ENCODE assay signal across 15 cellular contexts in the genomic region with DNA sequence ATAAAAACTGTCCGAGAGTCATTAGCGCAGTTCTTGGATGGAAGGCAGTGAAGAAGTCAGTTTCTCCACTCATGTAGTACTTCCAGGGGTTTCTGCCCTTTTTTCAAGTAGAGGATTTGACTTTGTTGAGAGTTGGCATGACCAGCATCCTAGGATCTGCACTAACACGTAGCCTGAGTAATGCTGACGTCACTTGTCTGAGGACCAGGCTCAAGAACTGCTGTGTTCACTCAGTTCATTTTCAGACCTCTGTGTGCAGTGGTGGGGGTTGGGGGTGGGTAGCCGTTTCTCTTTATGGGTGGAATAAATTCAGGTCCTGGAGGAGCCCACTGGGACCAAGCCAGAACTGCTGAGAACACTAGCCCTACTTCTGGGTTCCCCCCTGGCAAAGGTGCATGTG. TPM values are rescaled to one million over a fixed set of nuclear protein-coding genes. Genes with fewer than 3 reads are reported as not detected.
A peak's percentile ranks its signal among the peaks of the same experiment; 100 is the strongest.
DNase-seq lines count a peak whose midpoint lies in the region; ATAC-seq and TF ChIP-seq lines count a peak whose summit lies in the region.
"Had no signal": no experiment of that assay in that cellular context is flagged by ENCODE, and none has a peak within 500 bp of the region (broad histone marks: within the 10 kb centered on the region; RNA-seq: fewer than 3 reads in every experiment).

No MANE protein-coding gene starts in this region.

- H3K4me3 Mint-ChIP-seq in activated T-helper 17 cell treated with anti-CD3 and anti-CD28 coated beads, Interleukin-2, amount 50 U/mL, for 72 hours, result no peak overlapping the region
- H3K4me3 Mint-ChIP-seq: stimulated activated effector memory CD8-positive, alpha-beta T cell treated with anti-CD3 and anti-CD28 coated beads, Interleukin-12 subunit alpha, Interleukin-12 subunit beta, amount 100 ng/mL, for 72 hours had no signal

- no peaks in the 10 kb centered on the region for H3K27me3 ChIP-seq in fibroblast of lung (ENCODE audit: control insufficient read depth, insufficient read depth, low read length)

- no peak overlapping the region for H3K4me2 ChIP-seq in fibroblast of lung (ENCODE audit: extremely low read depth, insufficient read depth, low read length)

- peaks cover 49% of the 10 kb centered on the region for H3K4me1 Mint-ChIP-seq in activated T-helper 17 cell treated with anti-CD3 and anti-CD28 coated beads, Interleukin-2, amount 50 U/mL, for 72 hours

- no peaks in the 10 kb centered on the region for H3K36me3 ChIP-seq in fibroblast of lung (ENCODE audit: control insufficient read depth, insufficient read depth, low read length)

- H2AFZ ChIP-seq in fibroblast of lung (ENCODE audit: low read length), result no peak overlapping the region

- H3K36me3 Mint-ChIP-seq in activated T-helper 17 cell treated with anti-CD3 and anti-CD28 coated beads, Interleukin-2, amount 50 U/mL, for 72 hours (ENCODE audit: low read depth), result peaks cover 97% of the 10 kb centered on the region

- H3K9me3 Mint-ChIP-seq in activated T-helper 17 cell treated with anti-CD3 and anti-CD28 coated beads, Interleukin-2, amount 50 U/mL, for 72 hours, result no peaks in the 10 kb centered on the region
- H3K9me3 Mint-ChIP-seq: stimulated activated effector memory CD8-positive, alpha-beta T cell treated with anti-CD3 and anti-CD28 coated beads, Interleukin-12 subunit alpha, Interleukin-12 subunit beta, amount 100 ng/mL, for 72 hours had no signal

- peaks cover 16% of the 10 kb centered on the region for H3K79me2 ChIP-seq in fibroblast of lung (ENCODE audit: control insufficient read depth, insufficient read depth, low read length)

- peaks cover 21% of the 10 kb centered on the region for H3K4me1 ChIP-seq in fibroblast of lung (ENCODE audit: control insufficient read depth, extremely low read depth, insufficient read depth, low read length)

- H3K27ac Mint-ChIP-seq in activated T-helper 17 cell treated with anti-CD3 and anti-CD28 coated beads, Interleukin-2, amount 50 U/mL, for 72 hours, result peak overlapping the region; percentile 36
- H3K27ac Mint-ChIP-seq: progenitor cell of endocrine pancreas had no signal

- no peaks in the 10 kb centered on the region for H3K27me3 Mint-ChIP-seq in activated T-helper 17 cell treated with anti-CD3 and anti-CD28 coated beads, Interleukin-2, amount 50 U/mL, for 72 hours
- H3K27me3 Mint-ChIP-seq: progenitor cell of endocrine pancreas had no signal

- no peak for ATAC-seq in activated T-helper 17 cell treated with anti-CD3 and anti-CD28 coated beads, Interleukin-2, amount 50 U/mL, for 72 hours (replicated peaks)
- ATAC-seq: stimulated activated effector memory CD8-positive, alpha-beta T cell treated with anti-CD3 and anti-CD28 coated beads, Interleukin-12 subunit alpha, Interleukin-12 subunit beta, amount 100 ng/mL, for 72 hours had no signal

- no peak overlapping the region for H3K4me3 ChIP-seq in fibroblast of lung (replicated peaks in 1 of 4; ENCODE audit: control extremely low read depth in 1 of 4, insufficient read depth in 1 of 4, low read depth in 3 of 4, low read length in 4 of 4)
- no peak overlapping the region for H3K4me3 ChIP-seq in retinal pigment epithelial cell (ENCODE audit: low read length)

- H3K9me3 ChIP-seq in fibroblast of lung (ENCODE audit: control insufficient read depth, insufficient read depth, low read depth, low read length), result no peaks in the 10 kb centered on the region

- DNase-seq in EL (peak; percentile 41), fibroblast of lung (ENCODE audit: low read depth in 2 of 2) (peak; percentile 32 to 81), retinal pigment epithelial cell (ENCODE audit: low read depth) (peak; percentile 69), T-helper 2 cell (no peak), NCI-H226 (no peak)
- DNase-seq in activated effector memory CD4-positive, alpha-beta T cell treated with Interleukin-2 at 50 U/mL for 16 hours, result no peak
- DNase-seq: activated CD4-positive, alpha-beta T cell treated with anti-CD3 and anti-CD28 coated beads, Interleukin-2, amount 50 U/mL, for 48 hours; Karpas-422; NCI-H2029; Right ventricle myocardium superior; stimulated activated CD4-positive, alpha-beta T cell treated with anti-CD3 and anti-CD28 coated beads, Interleukin-4, amount 100 ng/mL, for 1 hour; T-helper 9 cell had no signal

- TF ChIP-seq CTCF in fibroblast of lung (conservative IDR thresholded peaks at IDR 0.05 in 1 of 2, IDR thresholded peaks at IDR 0.05 in 1 of 2; ENCODE audit: low read depth in 1 of 2, low read length in 2 of 2), result no peak
- no peak for TF ChIP-seq CTCF in retinal pigment epithelial cell (conservative IDR thresholded peaks at IDR 0.05; ENCODE audit: low read depth, low read length)

- no peaks in the 10 kb centered on the region for H4K20me1 ChIP-seq in fibroblast of lung (ENCODE audit: control insufficient read depth, extremely low read depth, insufficient read depth, low read length)

- no peak overlapping the region for H3K9ac ChIP-seq in fibroblast of lung (ENCODE audit: insufficient read depth, low read length)

- no peak overlapping the region for H3K27ac ChIP-seq in fibroblast of lung (ENCODE audit: insufficient read depth, low read length)

RNA-seq across cellular contexts. Expression of a gene that starts 53.3 kb away (rescaled TPM):
- total RNA-seq in activated T-helper 17 cell treated with anti-CD3 and anti-CD28 coated beads, Interleukin-2, amount 50 U/mL, for 72 hours, result 100 to 1,000 TPM; 131 to 141 TPM
- 19.3 and 20.0 TPM in 2 replicates for total RNA-seq in fibroblast of lung
- polyA plus RNA-seq in fibroblast of lung, result 45.6 and 58.7 TPM in 2 replicates
- polyA plus RNA-seq in fibroblast of lung (2012), result 56.6 and 75.7 TPM in 2 replicates
- polyA minus RNA-seq in fibroblast of lung (ENCODE audit: low replicate concordance), result 3.8 and 6.4 TPM in 2 replicates

RNA-seq across cellular contexts. Expression of a gene that starts 53.3 kb away (rescaled TPM):
- 10 to 100 TPM; 35.5 to 72.2 TPM for total RNA-seq in activated T-helper 17 cell treated with anti-CD3 and anti-CD28 coated beads, Interleukin-2, amount 50 U/mL, for 72 hours
- 28.6 and 35.7 TPM in 2 replicates for total RNA-seq in fibroblast of lung
- 4.9 and 6.2 TPM in 2 replicates for polyA plus RNA-seq in fibroblast of lung
- 3.6 and 5.2 TPM in 2 replicates for polyA plus RNA-seq in fibroblast of lung (2012)
- 6.7 and 9.6 TPM in 2 replicates for polyA minus RNA-seq in fibroblast of lung (ENCODE audit: low replicate concordance)

Comparison
In these comparisons a context has a peak if more than half of its experiments do, and no peak if none do; other contexts are left out.
1. DNase-seq: peak in EL (single experiment), fibroblast of lung (2 of 2) and retinal pigment epithelial cell (single experiment); none in T-helper 2 cell (0 of 5), activated effector memory CD4-positive, alpha-beta T cell treated with Interleukin-2 at 50 U/mL for 16 hours (single experiment) and NCI-H226 (single experiment).